Comparison of ENCODE assay signal across 8 cellular contexts in genomic region chr1:67687198-67687545, GRCh38. TPM values are rescaled to one million over a fixed set of nuclear protein-coding genes. Genes with fewer than 3 reads are reported as not detected.
DNase-seq lines count a peak whose midpoint lies in the region; ATAC-seq and TF ChIP-seq lines count a peak whose summit lies in the region.

No MANE protein-coding gene starts in this region.

- TF ChIP-seq POLR2A in NB4 (IDR thresholded peaks at IDR 0.05; ENCODE audit: extremely low read depth, insufficient read length): no peak

- peaks cover 24% of the 10 kb centered on the region for H3K79me2 ChIP-seq in osteoblast (ENCODE audit: insufficient read depth, low read length)

- H4K20me1 ChIP-seq in osteoblast (ENCODE audit: insufficient read depth, low read length): peaks cover 13% of the 10 kb centered on the region

- H3K27me3 ChIP-seq in GM06990 (replicated peaks; ENCODE audit: control insufficient read depth, insufficient read depth, low read length) (no peaks in the 10 kb centered on the region), osteoblast (ENCODE audit: insufficient read depth, low read length) (no peaks in the 10 kb centered on the region)
- H3K27me3 ChIP-seq in effector memory CD4-positive, alpha-beta T cell (replicated peaks; ENCODE audit: control insufficient read depth, insufficient read depth, low read length, poor library complexity, severe bottlenecking): no peaks in the 10 kb centered on the region

- H3K4me1 ChIP-seq in effector memory CD4-positive, alpha-beta T cell (ENCODE audit: control insufficient read depth, insufficient read depth, low read length, poor library complexity, severe bottlenecking): peaks cover 8% of the 10 kb centered on the region
- peaks cover 44% of the 10 kb centered on the region for H3K4me1 ChIP-seq in osteoblast (ENCODE audit: insufficient read depth, low read length)

- no peak overlapping the region for H3K27ac ChIP-seq in effector memory CD4-positive, alpha-beta T cell (ENCODE audit: insufficient read depth, low read length, poor library complexity, severe bottlenecking)
- H3K27ac ChIP-seq in osteoblast (ENCODE audit: low read depth, low read length): peak overlapping the region; percentile 93

- no peak overlapping the region for H2AFZ ChIP-seq in osteoblast (ENCODE audit: low read length)

- H3K9me3 ChIP-seq in effector memory CD4-positive, alpha-beta T cell (ENCODE audit: control insufficient read depth, low read length): no peaks in the 10 kb centered on the region
- no peaks in the 10 kb centered on the region for H3K9me3 ChIP-seq in osteoblast (ENCODE audit: low read depth, low read length)

- H3K36me3 ChIP-seq in GM06990 (ENCODE audit: control insufficient read depth, insufficient read depth, low read length): peaks cover 7% of the 10 kb centered on the region
- H3K36me3 ChIP-seq in effector memory CD4-positive, alpha-beta T cell (ENCODE audit: control insufficient read depth, insufficient read depth, low read length): no peaks in the 10 kb centered on the region
- peaks cover 25% of the 10 kb centered on the region for H3K36me3 ChIP-seq in osteoblast (ENCODE audit: insufficient read depth, low read length)

- peak overlapping the region; percentile 98 for H3K4me2 ChIP-seq in osteoblast (ENCODE audit: insufficient read depth, low read length)

- ATAC-seq in left lobe of liver: no peak
- no peak for ATAC-seq in HG03039 (IDR thresholded peaks at IDR 0.05; ENCODE audit: unreplicated experiment)

- DNase-seq in GM06990 (ENCODE audit: extremely low read depth, insufficient read length) (no peak), NB4 (ENCODE audit: low read depth) (no peak), osteoblast (ENCODE audit: insufficient read length, low spot score, missing footprints) (no peak), left lobe of liver (ENCODE audit: low spot score) (no peak), NCI-H748 (lab: John Stamatoyannopoulos, UW; ENCODE audit: unreplicated experiment) (no peak), NCI-H2171 treated with DMSO at 0.1 percent for 48 hours (lab: John Stamatoyannopoulos, UW) (no peak)
- no peak for DNase-seq in effector memory CD4-positive, alpha-beta T cell

- peak overlapping the region; percentile 94 for H3K4me3 ChIP-seq in GM06990 (replicated peaks; ENCODE audit: low read depth, low read length)
- peak overlapping the region; percentile 74 for H3K4me3 ChIP-seq in NB4 (ENCODE audit: low read depth, low read length)
- peak overlapping the region; percentile 91 for H3K4me3 ChIP-seq in effector memory CD4-positive, alpha-beta T cell (ENCODE audit: insufficient read depth, low read depth, low read length, poor library complexity, severe bottlenecking)
- H3K4me3 ChIP-seq in osteoblast (ENCODE audit: insufficient read depth, low read length): peak overlapping the region; percentile 97

- TF ChIP-seq CTCF in GM06990 (IDR thresholded peaks at IDR 0.05; ENCODE audit: insufficient read depth, low read length, poor library complexity, severe bottlenecking) (no peak), NB4 (IDR thresholded peaks at IDR 0.05; ENCODE audit: low read depth, low read length) (no peak), osteoblast (IDR thresholded peaks at IDR 0.05; ENCODE audit: extremely low read depth, low read depth, low read length) (no peak)

RNA-seq across cellular contexts. Expression of gene GADD45A, which starts 2.2 kb away (rescaled TPM):
- total RNA-seq in osteoblast: 48.0 and 48.9 TPM in 2 replicates
- total RNA-seq in left lobe of liver: 58.6 TPM
